In genomic region chr1:225877570-225877969, GRCh38 we compare ENCODE assay signal across 9 cellular contexts. TPM values are rescaled to one million over a fixed set of nuclear protein-coding genes. Genes with fewer than 3 reads are reported as not detected.
DNase-seq lines count a peak whose midpoint lies in the region; ATAC-seq and TF ChIP-seq lines count a peak whose summit lies in the region.
"Had no signal": no experiment of that assay in that cellular context is flagged by ENCODE, and none has a peak within 500 bp of the region (broad histone marks: within the 10 kb centered on the region; RNA-seq: fewer than 3 reads in every experiment).

No MANE protein-coding gene starts in this region.

- no peaks in the 10 kb centered on the region for H3K27me3 ChIP-seq in parathyroid adenoma (ENCODE audit: control insufficient read depth, insufficient read depth, low read length)

- ATAC-seq in activated CD8-positive, alpha-beta T cell treated with anti-CD3 and anti-CD28 coated beads, Interleukin-2, amount 10 ng/mL, durations not matched to agents 7 days and 5 days, result no peak

- H2AFZ ChIP-seq in parathyroid adenoma, result no peak overlapping the region

- DNase-seq in NCI-H146 (lab: John Stamatoyannopoulos, UW) (peak; percentile 25), NCI-H146 treated with DMSO at 0.1 percent for 48 hours (lab: John Stamatoyannopoulos, UW; ENCODE audit: unreplicated experiment) (no peak), foreskin melanocyte (peak; percentile 72), NCI-H446 treated with DMSO at 0.1 percent for 48 hours (lab: John Stamatoyannopoulos, UW) (no peak), GM10248 (ENCODE audit: extremely low spot score) (no peak)
- peak; percentile 53 for DNase-seq in activated CD8-positive, alpha-beta T cell treated with anti-CD3 and anti-CD28 coated beads, Interleukin-2, amount 10 ng/mL, durations not matched to agents 7 days and 5 days

- POLR2A ChIA-PET in activated CD8-positive, alpha-beta T cell treated with anti-CD3 and anti-CD28 coated beads, Interleukin-2, amount 10 ng/mL, durations not matched to agents 7 days and 5 days (lab: Charles Lee), result interaction anchor here (0.6 to 1.0 kb wide), 2 partner anchors 27 to 185 kb away, joined by 3 to 4 read pairs; partner anchors contain the start of gene H3-3A
- POLR2A ChIA-PET in GM10248 (lab: Yijun Ruan, JAX), result interaction anchor here (0.5 kb wide), 1 partner anchor 790 kb away, joined by 3 read pairs; no protein-coding TSS in a partner anchor

- CTCF ChIA-PET in activated CD8-positive, alpha-beta T cell treated with anti-CD3 and anti-CD28 coated beads, Interleukin-2, amount 10 ng/mL, durations not matched to agents 7 days and 5 days (lab: Charles Lee), result interaction anchor here (1.0 to 8.0 kb wide), 6 partner anchors 8 to 100 kb away, joined by 3 to 63 read pairs (median 5); partner anchors contain the start of genes PYCR2 and SRP9
- CTCF ChIA-PET in GM10248 (lab: Yijun Ruan, JAX), result interaction anchor here (0.7 to 1.7 kb wide), 8 partner anchors 11 to 100 kb away, joined by 3 to 6 read pairs (median 3); partner anchors contain the start of genes LEFTY1 and SRP9

- H3K9me3 ChIP-seq in parathyroid adenoma (ENCODE audit: control insufficient read depth, low read length), result no peaks in the 10 kb centered on the region

- H3K27ac ChIP-seq in parathyroid adenoma, result no peak overlapping the region

- H3K4me1 Mint-ChIP-seq in activated CD8-positive, alpha-beta T cell treated with anti-CD3 and anti-CD28 coated beads, Interleukin-2, amount 10 ng/mL, durations not matched to agents 7 days and 5 days (ENCODE audit: low read depth), result peaks cover 73% of the 10 kb centered on the region

- H3K9ac ChIP-seq in parathyroid adenoma, result no peak overlapping the region

- H3K4me3 ChIP-seq in parathyroid adenoma (ENCODE audit: low read depth, low read length), result no peak overlapping the region

- no peaks in the 10 kb centered on the region for H3K27me3 Mint-ChIP-seq in activated CD8-positive, alpha-beta T cell treated with anti-CD3 and anti-CD28 coated beads, Interleukin-2, amount 10 ng/mL, durations not matched to agents 7 days and 5 days (ENCODE audit: low read depth)

- peaks cover 58% of the 10 kb centered on the region for H3K36me3 Mint-ChIP-seq in activated CD8-positive, alpha-beta T cell treated with anti-CD3 and anti-CD28 coated beads, Interleukin-2, amount 10 ng/mL, durations not matched to agents 7 days and 5 days (ENCODE audit: low read depth)

- H3K4me2 ChIP-seq in parathyroid adenoma (ENCODE audit: low read length), result no peak overlapping the region

- peaks cover 5% of the 10 kb centered on the region for H3K4me1 ChIP-seq in parathyroid adenoma

- H3K4me3 Mint-ChIP-seq in activated CD8-positive, alpha-beta T cell treated with anti-CD3 and anti-CD28 coated beads, Interleukin-2, amount 10 ng/mL, durations not matched to agents 7 days and 5 days, result no peak overlapping the region

- H3K79me2 ChIP-seq in parathyroid adenoma, result no peaks in the 10 kb centered on the region

- no peaks in the 10 kb centered on the region for H3K36me3 ChIP-seq in parathyroid adenoma (ENCODE audit: control insufficient read depth, insufficient read depth, low read length)

- H3K27ac Mint-ChIP-seq in activated CD8-positive, alpha-beta T cell treated with anti-CD3 and anti-CD28 coated beads, Interleukin-2, amount 10 ng/mL, durations not matched to agents 7 days and 5 days, result no peak overlapping the region

- H3K9me3 Mint-ChIP-seq in activated CD8-positive, alpha-beta T cell treated with anti-CD3 and anti-CD28 coated beads, Interleukin-2, amount 10 ng/mL, durations not matched to agents 7 days and 5 days (ENCODE audit: insufficient read depth), result no peaks in the 10 kb centered on the region

- TF ChIP-seq CTCF in LNCAP (IDR thresholded peaks at IDR 0.05) (peak; percentile 44; the same call in 1 of the 2 replicates), parathyroid adenoma (IDR thresholded peaks at IDR 0.05) (peak; percentile 42), GM10248 (IDR thresholded peaks at IDR 0.05; ENCODE audit: control extremely low read depth, extremely low read depth, low read depth, missing control alignments) (no peak)

RNA-seq across cellular contexts. Expression of gene TMEM63A, which starts 4.6 kb away (rescaled TPM):
- 10 to 100 TPM; 83.5 to 85.8 TPM for total RNA-seq in activated CD8-positive, alpha-beta T cell treated with anti-CD3 and anti-CD28 coated beads, Interleukin-2, amount 10 ng/mL, durations not matched to agents 7 days and 5 days

RNA-seq across cellular contexts. Expression of gene LEFTY1, which starts 11.4 kb away (rescaled TPM):
- total RNA-seq in activated CD8-positive, alpha-beta T cell treated with anti-CD3 and anti-CD28 coated beads, Interleukin-2, amount 10 ng/mL, durations not matched to agents 7 days and 5 days, result not detected
- total RNA-seq: Daoy had no signal

RNA-seq across cellular contexts. Expression of gene PYCR2, which starts 46.5 kb away (rescaled TPM):
- total RNA-seq in activated CD8-positive, alpha-beta T cell treated with anti-CD3 and anti-CD28 coated beads, Interleukin-2, amount 10 ng/mL, durations not matched to agents 7 days and 5 days, result 100 to 1,000 TPM; 122 to 126 TPM

Comparison
In these comparisons a context has a peak if more than half of its experiments do, and no peak if none do; other contexts are left out.
1. DNase-seq: peak in NCI-H146 (single experiment), activated CD8-positive, alpha-beta T cell treated with anti-CD3 and anti-CD28 coated beads, Interleukin-2, amount 10 ng/mL, durations not matched to agents 7 days and 5 days (single experiment) and foreskin melanocyte (single experiment); none in NCI-H146 treated with DMSO at 0.1 percent for 48 hours (single experiment), NCI-H446 treated with DMSO at 0.1 percent for 48 hours (single experiment) and GM10248 (single experiment).